Comparison of ENCODE assay signal across 8 cellular contexts in genomic region chr1:161766102-161766981, GRCh38. TPM values are rescaled to one million over a fixed set of nuclear protein-coding genes. Genes with fewer than 3 reads are reported as not detected.
A peak's percentile ranks its signal among the peaks of the same experiment; 100 is the strongest.
DNase-seq lines count a peak whose midpoint lies in the region; ATAC-seq, FAIRE-seq and TF ChIP-seq lines count a peak whose summit lies in the region.

Gene ATF6 (plus strand): TSS chr1:161766320. CDS start chr1:161766361, 41 bp downstream.

- H3K4me1 ChIP-seq in astrocyte (ENCODE audit: insufficient read depth, low read length) (peaks cover 9% of the 10 kb centered on the region), aorta (ENCODE audit: control insufficient read depth in 1 of 2, insufficient read depth in 2 of 2, low read length in 2 of 2) (no peaks in the 10 kb centered on the region)

- H3K27ac ChIP-seq in astrocyte (ENCODE audit: low read depth, low read length) (peak within 1 kb of the TSS; percentile 94), aorta (ENCODE audit: low read depth in 1 of 2, low read length in 2 of 2) (peak within 1 kb of the TSS; percentile 73 to 89)

- peak within 1 kb of the TSS; percentile 98 for H3K4me3 Mint-ChIP-seq in T-helper 2 cell treated with Interferon-gamma antibody and Interleukin-4, amounts not matched to agents 5 μg/mL and 100 μg/mL, for 36 hours
- peak within 1 kb of the TSS; percentile 99 for H3K4me3 Mint-ChIP-seq in astrocyte (ENCODE audit: unreplicated experiment)

- peak within 1 kb of the TSS; percentile 96 for H3K4me2 ChIP-seq in astrocyte (ENCODE audit: low read length)

- peaks cover 5% of the 10 kb centered on the region for H3K36me3 Mint-ChIP-seq in T-helper 2 cell treated with Interferon-gamma antibody and Interleukin-4, amounts not matched to agents 5 μg/mL and 100 μg/mL, for 36 hours (ENCODE audit: low read depth)
- H3K36me3 Mint-ChIP-seq in astrocyte (ENCODE audit: low read depth, unreplicated experiment) = no peaks in the 10 kb centered on the region

- TF ChIP-seq POLR2A in GM12892 (IDR thresholded peaks at IDR 0.05; ENCODE audit: low read depth, low read length) = peak; percentile 82; the same call in 1 of the 2 replicates

- TF ChIP-seq CTCF in astrocyte (IDR thresholded peaks at IDR 0.05; ENCODE audit: insufficient read depth, low read depth, low read length) = no peak

- H3K27ac Mint-ChIP-seq in T-helper 2 cell treated with Interferon-gamma antibody and Interleukin-4, amounts not matched to agents 5 μg/mL and 100 μg/mL, for 36 hours = peak within 1 kb of the TSS; percentile 97
- H3K27ac Mint-ChIP-seq in astrocyte (ENCODE audit: unreplicated experiment) = peak within 1 kb of the TSS; percentile 94

- H3K4me1 Mint-ChIP-seq in T-helper 2 cell treated with Interferon-gamma antibody and Interleukin-4, amounts not matched to agents 5 μg/mL and 100 μg/mL, for 36 hours (ENCODE audit: low read depth) = peaks cover 47% of the 10 kb centered on the region
- peaks cover 3% of the 10 kb centered on the region for H3K4me1 Mint-ChIP-seq in astrocyte (ENCODE audit: low read depth, unreplicated experiment)

- DNase-seq in GM12892 (ENCODE audit: insufficient read length) (peak; percentile 44), NCI-H187 treated with DMSO at 0.1 percent for 48 hours (lab: John Stamatoyannopoulos, UW) (peak; percentile 84), astrocyte (ENCODE audit: low read depth) (peak; percentile 95), hepatic stellate cell (ENCODE audit: low spot score) (peak; percentile 76), renal cortical epithelial cell (ENCODE audit: low read depth) (peak; percentile 94), aorta (peak; percentile 93 to 96)
- peak; percentile 82 for DNase-seq in T-helper 2 cell treated with Interferon-gamma antibody and Interleukin-4, amounts not matched to agents 5 μg/mL and 100 μg/mL, for 36 hours (ENCODE audit: low spot score)

- no peaks in the 10 kb centered on the region for H3K36me3 ChIP-seq in astrocyte (ENCODE audit: insufficient read depth, low read length)
- no peaks in the 10 kb centered on the region for H3K36me3 ChIP-seq in aorta (ENCODE audit: control insufficient read depth in 1 of 2, insufficient read depth in 2 of 2, low read length in 1 of 2)

- no peaks in the 10 kb centered on the region for H3K9me3 Mint-ChIP-seq in T-helper 2 cell treated with Interferon-gamma antibody and Interleukin-4, amounts not matched to agents 5 μg/mL and 100 μg/mL, for 36 hours
- no peaks in the 10 kb centered on the region for H3K9me3 Mint-ChIP-seq in astrocyte (ENCODE audit: unreplicated experiment)

- peak within 1 kb of the TSS; percentile 99 for H3K9ac ChIP-seq in astrocyte (ENCODE audit: low read length)

- peaks cover 11% of the 10 kb centered on the region for H4K20me1 ChIP-seq in astrocyte (ENCODE audit: insufficient read depth, low read length)

- 0 to 1% methylated on average over 35 of the region's 35 CpGs for WGBS in aorta, 2 donors

- ATAC-seq in HG02885 (IDR thresholded peaks at IDR 0.05; ENCODE audit: poor library complexity, unreplicated experiment) = peak; percentile 73
- ATAC-seq in aorta (ENCODE audit: low FRiP score) = peak; percentile 97

- intact Hi-C loops in aorta (cut with DNase I) = no loop called here

- H3K9me3 ChIP-seq in astrocyte (ENCODE audit: insufficient read depth, low read depth, low read length) (no peaks in the 10 kb centered on the region), aorta (ENCODE audit: control insufficient read depth, low read length) (no peaks in the 10 kb centered on the region)

- H3K79me2 ChIP-seq in astrocyte (ENCODE audit: insufficient read depth, low read length) = peaks cover 52% of the 10 kb centered on the region

- FAIRE-seq in GM12892 (lab: Jason Lieb, UNC) = peak; percentile 92
- FAIRE-seq in astrocyte (lab: Jason Lieb, UNC) = no peak

- H2AFZ ChIP-seq in astrocyte (ENCODE audit: low read depth, low read length) = peak within 1 kb of the TSS; percentile 98

- peak within 1 kb of the TSS; percentile 99 for H3K4me3 ChIP-seq in astrocyte (ENCODE audit: insufficient read depth, low read depth, low read length)
- peak within 1 kb of the TSS; percentile 79 to 98 for H3K4me3 ChIP-seq in aorta (ENCODE audit: low read length in 2 of 2)

- no peaks in the 10 kb centered on the region for H3K27me3 ChIP-seq in astrocyte (ENCODE audit: insufficient read depth, low read length)
- H3K27me3 ChIP-seq in aorta (ENCODE audit: control insufficient read depth in 1 of 2, insufficient read depth in 2 of 2, low read length in 1 of 2) = no peaks in the 10 kb centered on the region

- no peaks in the 10 kb centered on the region for H3K27me3 Mint-ChIP-seq in T-helper 2 cell treated with Interferon-gamma antibody and Interleukin-4, amounts not matched to agents 5 μg/mL and 100 μg/mL, for 36 hours (ENCODE audit: low read depth)
- no peaks in the 10 kb centered on the region for H3K27me3 Mint-ChIP-seq in astrocyte (ENCODE audit: low read depth, unreplicated experiment)

RNA-seq across cellular contexts. Expression of gene ATF6, which starts in this region (rescaled TPM):
- 12.9 TPM for polyA plus RNA-seq in GM12892 (2012; ENCODE audit: missing spikeins)
- 25.4 and 26.4 TPM in 2 replicates for total RNA-seq in astrocyte
- 35.1 and 42.8 TPM in 2 replicates for total RNA-seq in renal cortical epithelial cell
- 10 to 100 TPM; 30.4 to 30.5 TPM for total RNA-seq in aorta
- 1 to 10 TPM; 6.1 to 7.0 TPM for polyA plus RNA-seq in aorta

Comparison
In these comparisons a context has a peak if more than half of its experiments do, and no peak if none do; other contexts are left out.
1. Peak in every context shown above with its lines: DNase-seq, ATAC-seq, H3K4me3 ChIP-seq and H3K27ac ChIP-seq.
2. DNase-seq: peak in every context shown above with its lines; median percentile 95 in astrocyte; 94 in aorta; 94 in renal cortical epithelial cell; 84 in NCI-H187 treated with DMSO at 0.1 percent for 48 hours; 82 in T-helper 2 cell treated with Interferon-gamma antibody and Interleukin-4, amounts not matched to agents 5 μg/mL and 100 μg/mL, for 36 hours; 76 in hepatic stellate cell; 44 in GM12892.